In the genomic region with DNA sequence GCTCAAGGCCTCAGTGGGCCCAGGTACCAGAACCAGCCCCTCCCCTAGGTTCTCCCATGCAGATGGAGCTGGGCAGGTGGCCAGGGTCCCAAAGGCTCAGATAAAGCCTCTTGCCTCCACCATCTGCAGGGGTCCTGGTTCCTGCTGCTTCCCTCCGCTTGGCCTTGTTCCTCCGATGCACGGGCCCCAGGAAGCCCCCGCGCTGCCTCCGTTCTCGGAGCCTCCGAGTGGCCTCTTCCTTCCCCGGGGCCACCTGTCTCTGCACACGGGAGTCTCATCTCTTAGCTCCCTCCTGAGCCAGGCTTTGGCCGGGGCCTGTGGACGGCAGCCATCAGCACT, we compare ENCODE assay signal across 19 cellular contexts. TPM values are rescaled to one million over a fixed set of nuclear protein-coding genes. Genes with fewer than 3 reads are reported as not detected.
DNase-seq lines count a peak whose midpoint lies in the region; ATAC-seq and TF ChIP-seq lines count a peak whose summit lies in the region.
"Had no signal": no experiment of that assay in that cellular context is flagged by ENCODE, and none has a peak within 500 bp of the region (broad histone marks: within the 10 kb centered on the region; RNA-seq: fewer than 3 reads in every experiment).

No MANE protein-coding gene starts in this region.

- H3K14ac ChIP-seq in neuronal stem cell (ENCODE audit: low read length), result no peak overlapping the region

- H3K18ac ChIP-seq in neuronal stem cell (ENCODE audit: low read length), result no peak overlapping the region

- H3K27ac ChIP-seq in BLaER1 (no peak overlapping the region), HEK293 (ENCODE audit: extremely low read depth, low read depth, low read length) (no peak overlapping the region), VCaP (peak overlapping the region; percentile 95), neuronal stem cell (replicated peaks; ENCODE audit: low read length) (no peak overlapping the region)
- H3K27ac ChIP-seq: neutrophil had no signal

- no peak overlapping the region for H4K8ac ChIP-seq in neuronal stem cell (ENCODE audit: low read depth, low read length)

- ATAC-seq in GM21825 (IDR thresholded peaks at IDR 0.05; ENCODE audit: unreplicated experiment) (no peak), GM18520 (IDR thresholded peaks at IDR 0.05; ENCODE audit: unreplicated experiment) (no peak)
- ATAC-seq: heart right ventricle, Right ventricle myocardium inferior had no signal

- H3K9me3 ChIP-seq in BLaER1 (no peaks in the 10 kb centered on the region), HEK293 (ENCODE audit: control insufficient read depth, insufficient read depth, low read depth, low read length) (no peaks in the 10 kb centered on the region), neuronal stem cell (replicated peaks in 1 of 2; ENCODE audit: control insufficient read depth in 2 of 2, insufficient read depth in 1 of 2, low read depth in 1 of 2, low read length in 2 of 2) (no peaks in the 10 kb centered on the region)
- H3K9me3 ChIP-seq: heart right ventricle, left ventricle myocardium inferior, mucosa of descending colon, neutrophil had no signal

- no peak overlapping the region for H2AFZ ChIP-seq in neuronal stem cell (ENCODE audit: low read length)

- H2AK5ac ChIP-seq in neuronal stem cell (ENCODE audit: low read depth, low read length), result no peak overlapping the region

- H3K4me1 ChIP-seq in BLaER1 (peaks cover 74% of the 10 kb centered on the region), HEK293 (ENCODE audit: control insufficient read depth, insufficient read depth, low read length) (no peaks in the 10 kb centered on the region), neuronal stem cell (ENCODE audit: control insufficient read depth in 2 of 2, insufficient read depth in 1 of 2, low read depth in 1 of 2, low read length in 2 of 2) (peaks cover 16 to 21% of the 10 kb centered on the region in 2 donors)

- H3K36me3 ChIP-seq in BLaER1 (no peaks in the 10 kb centered on the region), HEK293 (ENCODE audit: control insufficient read depth in 2 of 2, insufficient read depth in 1 of 2, low read length in 2 of 2) (no peaks in the 10 kb centered on the region), neuronal stem cell (replicated peaks in 1 of 2; ENCODE audit: control insufficient read depth in 2 of 2, insufficient read depth in 2 of 2, low read length in 2 of 2) (no peaks in the 10 kb centered on the region)
- H3K36me3 ChIP-seq: heart right ventricle, left ventricle myocardium inferior, neutrophil had no signal

- H3K9ac ChIP-seq in BLaER1, result no peak overlapping the region
- no peak overlapping the region for H3K9ac ChIP-seq in neuronal stem cell (ENCODE audit: low read depth, low read length, poor library complexity)

- no peak overlapping the region for H2BK12ac ChIP-seq in neuronal stem cell (ENCODE audit: low read length)

- H3K23ac ChIP-seq in neuronal stem cell (ENCODE audit: low read depth, low read length, poor library complexity), result no peak overlapping the region

- no peak overlapping the region for H3K4ac ChIP-seq in neuronal stem cell (ENCODE audit: low read length)

- H3K27me3 ChIP-seq in BLaER1 (peaks cover 29% of the 10 kb centered on the region; the same call in 1 of the 2 replicates), neuronal stem cell (ENCODE audit: control insufficient read depth in 3 of 3, insufficient read depth in 3 of 3, low read depth in 1 of 3, low read length in 3 of 3) (peaks cover 0 to 21% (median 0%) of the 10 kb centered on the region in 3 experiments)

- H3K4me3 ChIP-seq in BLaER1, result no peak overlapping the region
- H3K4me3 ChIP-seq in HEK293 (ENCODE audit: low read depth, low read length), result no peak overlapping the region
- no peak overlapping the region for H3K4me3 ChIP-seq in neuronal stem cell (ENCODE audit: low read length in 2 of 2)
- H3K4me3 ChIP-seq: mucosa of descending colon had no signal

- CTCF ChIA-PET in HEK293 (lab: Yijun Ruan, JAX), result interaction anchor here (0.7 to 2.1 kb wide), 9 partner anchors 16 to 582 kb away, joined by 3 to 7 read pairs (median 4); no protein-coding TSS in a partner anchor

- POLR2A ChIA-PET in HEK293 (lab: Yijun Ruan, JAX), result interaction anchor here (0.6 to 3.2 kb wide), 3 partner anchors 35 to 425 kb away, joined by 3 to 12 read pairs (median 5); a partner anchor contains a TSS

- H3K79me1 ChIP-seq in neuronal stem cell (ENCODE audit: low read depth, low read length), result no peaks in the 10 kb centered on the region

- H2BK15ac ChIP-seq in neuronal stem cell (ENCODE audit: low read length), result peak overlapping the region; percentile 82

- TF ChIP-seq CTCF in HEK293 (tag by site-specific recombination; IDR thresholded peaks at IDR 0.05) (no peak), VCaP (conservative IDR thresholded peaks at IDR 0.05) (no peak)

- no peak for DNase-seq in neuronal stem cell (ENCODE audit: low spot score)
- no peak for DNase-seq in activated CD4-positive, CD25-positive, alpha-beta regulatory T cell treated with anti-CD3 and anti-CD28 coated beads, Interleukin-2, amount 50 U/mL, for 72 hours
- DNase-seq in AML-193 (lab: John Stamatoyannopoulos, UW), result no peak
- DNase-seq: activated CD4-positive, alpha-beta T cell treated with anti-CD3 and anti-CD28 coated beads for 48 hours; activated naive CD8-positive, alpha-beta T cell treated with anti-CD3 and anti-CD28 coated beads for 36 hours; CD8-positive, alpha-beta memory T cell; heart right ventricle; left ventricle myocardium inferior; NCI-H526 treated with DMSO at 0.1 percent for 48 hours; stimulated activated CD4-positive, alpha-beta T cell treated with anti-CD3 and anti-CD28 coated beads, Interleukin-12 subunit alpha, Interleukin-12 subunit beta, amount 100 ng/mL, for 4 hours had no signal

- H2BK5ac ChIP-seq in neuronal stem cell (ENCODE audit: low read length), result no peak overlapping the region

- H2BK120ac ChIP-seq in neuronal stem cell (ENCODE audit: low read depth, low read length), result no peak overlapping the region

- H3K4me2 ChIP-seq in BLaER1, result peak overlapping the region; percentile 44
- no peak overlapping the region for H3K4me2 ChIP-seq in neuronal stem cell (ENCODE audit: insufficient read depth, low read length, poor library complexity, severe bottlenecking)

- peaks cover 8% of the 10 kb centered on the region for H4K20me1 ChIP-seq in BLaER1

- WGBS in neuronal stem cell (ENCODE audit: extremely low coverage in 2 of 2, insufficient read length in 2 of 2, insufficient replicate concordance in 1 of 2), 2 donors, result no CpG with 5 or more reads among the region's 12 CpGs

- no peak overlapping the region for H4K91ac ChIP-seq in neuronal stem cell (ENCODE audit: low read depth, low read length, poor library complexity)

TF ChIP-seq in HEK293, 187 proteins besides CTCF, POLR2A, EP300 and RAD21:
- TF ChIP-seq ZNF48 (tag by site-specific recombination; IDR thresholded peaks at IDR 0.05) (no peak), ZNF433 (tag by site-specific recombination; IDR thresholded peaks at IDR 0.05; ENCODE audit: low read depth) (no peak), ZNF366 (tag by site-specific recombination; conservative IDR thresholded peaks at IDR 0.05) (no peak), ZNF23 (tag by site-specific recombination; IDR thresholded peaks at IDR 0.05; ENCODE audit: borderline replicate concordance) (no peak), ZIC2 (tag by site-specific recombination; IDR thresholded peaks at IDR 0.05) (peak; percentile 27), GLIS2 (tag by site-specific recombination; IDR thresholded peaks at IDR 0.05) (0 out of 2 replicates have a peak, but pooled peaks have one; percentile 4)
- TF ChIP-seq, protein P1, sequence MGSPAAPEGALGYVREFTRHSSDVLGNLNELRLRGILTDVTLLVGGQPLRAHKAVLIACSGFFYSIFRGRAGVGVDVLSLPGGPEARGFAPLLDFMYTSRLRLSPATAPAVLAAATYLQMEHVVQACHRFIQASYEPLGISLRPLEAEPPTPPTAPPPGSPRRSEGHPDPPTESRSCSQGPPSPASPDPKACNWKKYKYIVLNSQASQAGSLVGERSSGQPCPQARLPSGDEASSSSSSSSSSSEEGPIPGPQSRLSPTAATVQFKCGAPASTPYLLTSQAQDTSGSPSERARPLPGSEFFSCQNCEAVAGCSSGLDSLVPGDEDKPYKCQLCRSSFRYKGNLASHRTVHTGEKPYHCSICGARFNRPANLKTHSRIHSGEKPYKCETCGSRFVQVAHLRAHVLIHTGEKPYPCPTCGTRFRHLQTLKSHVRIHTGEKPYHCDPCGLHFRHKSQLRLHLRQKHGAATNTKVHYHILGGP (tag by site-specific recombination; IDR thresholded peaks at IDR 0.05), result no peak

RNA-seq across cellular contexts. Expression of a gene that starts 1.9 kb away (rescaled TPM):
- not detected for polyA plus RNA-seq in neuronal stem cell (2013, experiment 1 of 2)
- polyA plus RNA-seq in neuronal stem cell (2013, experiment 2 of 2), result not detected
- polyA plus RNA-seq: endothelial cell of umbilical vein had no signal

RNA-seq across cellular contexts. Expression of a gene that starts 8.5 kb away (rescaled TPM):
- polyA plus RNA-seq in neuronal stem cell (2013, experiment 1 of 2), result not detected
- polyA plus RNA-seq in neuronal stem cell (2013, experiment 2 of 2), result not detected
- polyA plus RNA-seq: CD8-positive, alpha-beta memory T cell; endothelial cell of umbilical vein; heart right ventricle had no signal

RNA-seq across cellular contexts. Expression of a gene that starts 14.9 kb away (rescaled TPM):
- polyA plus RNA-seq in neuronal stem cell (2013, experiment 1 of 2), result 7.5 TPM
- polyA plus RNA-seq in neuronal stem cell (2013, experiment 2 of 2), result 7.2 TPM
- polyA plus RNA-seq: CD8-positive, alpha-beta memory T cell had no signal

RNA-seq across cellular contexts. Expression of a gene that starts 18.5 kb away (rescaled TPM):
- polyA plus RNA-seq in neuronal stem cell (2013, experiment 1 of 2), result 310 TPM
- 296 TPM for polyA plus RNA-seq in neuronal stem cell (2013, experiment 2 of 2)

RNA-seq across cellular contexts. Expression of a gene that starts 35.0 kb away (rescaled TPM):
- 5.7 TPM for polyA plus RNA-seq in neuronal stem cell (2013, experiment 1 of 2)
- polyA plus RNA-seq in neuronal stem cell (2013, experiment 2 of 2), result 5.8 TPM
